In the genomic region with DNA sequence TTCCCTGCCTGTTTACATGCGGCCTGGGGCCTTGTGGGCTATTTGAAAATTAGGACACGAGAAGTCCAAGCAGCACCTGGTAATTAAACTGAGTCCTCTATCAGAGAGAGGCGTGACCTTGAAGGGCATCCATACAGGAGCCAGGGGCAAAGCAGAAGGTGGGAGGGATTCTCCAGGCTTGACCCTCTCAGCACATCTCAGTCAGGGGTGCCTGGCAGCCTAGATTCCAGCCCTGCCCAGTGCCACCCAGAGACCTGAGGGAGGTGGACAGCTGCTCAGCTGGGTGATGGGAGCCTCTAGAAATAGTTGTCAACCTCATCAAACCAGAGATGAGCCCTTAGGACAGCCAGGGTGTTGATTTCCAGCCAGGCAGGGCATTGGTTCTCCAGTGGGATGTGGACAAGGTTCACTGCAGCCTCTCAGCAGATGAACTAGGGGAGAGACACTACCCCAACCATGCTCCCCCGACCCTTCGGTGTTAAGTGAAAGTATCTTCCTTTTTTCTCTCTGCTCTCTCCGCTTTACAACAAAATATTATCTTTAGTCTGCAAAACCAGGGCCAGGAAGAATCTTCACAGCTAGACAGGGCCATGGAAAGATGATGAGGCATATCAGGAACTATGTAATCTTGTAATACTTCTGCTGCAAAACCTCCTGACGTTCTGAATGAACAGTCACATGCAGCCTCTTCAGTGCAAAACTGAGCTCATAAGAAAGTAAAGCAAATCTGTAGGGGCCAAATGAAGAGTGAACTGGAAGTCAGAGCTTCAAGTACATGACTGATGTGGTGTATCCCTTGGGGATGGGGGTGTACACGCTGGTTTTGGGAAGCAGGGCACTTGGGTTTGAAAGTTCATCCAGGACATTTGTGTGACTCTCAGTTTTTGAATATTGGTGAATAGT, we compare ENCODE assay signal across 1 cellular context.
TF ChIP-seq lines count a peak whose summit lies in the region.

No MANE protein-coding gene starts in this region.

TF ChIP-seq in SK-N-SH treated with all-trans-retinoic acid at 6 μM for 48 hours, 23 proteins besides CTCF, POLR2A, EP300 and RAD21 (continued from another document):
- TF ChIP-seq, protein P1, sequence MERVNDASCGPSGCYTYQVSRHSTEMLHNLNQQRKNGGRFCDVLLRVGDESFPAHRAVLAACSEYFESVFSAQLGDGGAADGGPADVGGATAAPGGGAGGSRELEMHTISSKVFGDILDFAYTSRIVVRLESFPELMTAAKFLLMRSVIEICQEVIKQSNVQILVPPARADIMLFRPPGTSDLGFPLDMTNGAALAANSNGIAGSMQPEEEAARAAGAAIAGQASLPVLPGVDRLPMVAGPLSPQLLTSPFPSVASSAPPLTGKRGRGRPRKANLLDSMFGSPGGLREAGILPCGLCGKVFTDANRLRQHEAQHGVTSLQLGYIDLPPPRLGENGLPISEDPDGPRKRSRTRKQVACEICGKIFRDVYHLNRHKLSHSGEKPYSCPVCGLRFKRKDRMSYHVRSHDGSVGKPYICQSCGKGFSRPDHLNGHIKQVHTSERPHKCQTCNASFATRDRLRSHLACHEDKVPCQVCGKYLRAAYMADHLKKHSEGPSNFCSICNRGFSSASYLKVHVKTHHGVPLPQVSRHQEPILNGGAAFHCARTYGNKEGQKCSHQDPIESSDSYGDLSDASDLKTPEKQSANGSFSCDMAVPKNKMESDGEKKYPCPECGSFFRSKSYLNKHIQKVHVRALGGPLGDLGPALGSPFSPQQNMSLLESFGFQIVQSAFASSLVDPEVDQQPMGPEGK (CRISPR knock-in tag; IDR thresholded peaks at IDR 0.05; ENCODE audit: borderline replicate concordance): no peak
- TF ChIP-seq CREB5 (CRISPR knock-in tag; IDR thresholded peaks at IDR 0.05; ENCODE audit: low read depth) (no peak), ZNF565 (CRISPR knock-in tag; conservative IDR thresholded peaks at IDR 0.05; ENCODE audit: low read depth) (no peak), ZNF70 (CRISPR knock-in tag; IDR thresholded peaks at IDR 0.05) (no peak), OSR1 (CRISPR knock-in tag; IDR thresholded peaks at IDR 0.05) (no peak)
TF ChIP-seq in SK-N-SH treated with all-trans-retinoic acid at 6 μM for 48 hours: peak in this region for 0.
